Comparison of ENCODE assay signal across 27 cellular contexts in the genomic region with DNA sequence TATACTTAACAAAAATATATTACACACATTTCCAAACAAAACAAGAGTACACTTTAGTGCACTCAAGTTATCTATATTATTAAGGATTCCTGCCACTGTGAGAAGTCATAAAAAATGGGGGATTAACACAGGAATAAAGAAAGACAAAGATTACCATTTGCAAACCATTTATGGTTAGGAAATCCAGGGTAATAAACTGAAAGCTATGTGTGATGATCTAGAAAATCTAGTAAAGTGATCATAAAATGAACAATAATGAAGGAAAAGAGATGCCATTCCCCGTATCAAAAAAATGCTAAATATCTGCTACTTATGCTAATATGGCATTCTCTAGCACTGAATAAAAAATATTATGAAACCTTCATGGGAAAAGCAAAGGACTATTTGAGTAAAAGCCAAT.
"Had no signal": no experiment of that assay in that cellular context is flagged by ENCODE, and none has a peak within 500 bp of the region (broad histone marks: within the 10 kb centered on the region; RNA-seq: fewer than 3 reads in every experiment).

No MANE protein-coding gene starts in this region.

- ATAC-seq: stimulated activated effector memory CD8-positive, alpha-beta T cell treated with anti-CD3 and anti-CD28 coated beads, Interleukin-12 subunit alpha, Interleukin-12 subunit beta, amount 100 ng/mL, for 72 hours; stimulated activated memory B cell treated with anti-CD40 and anti-IgM and Interleukin-4, amounts not matched to agents 10 μg/mL and 1 μg/mL and 100 μg/mL, for 72 hours; stimulated activated naive B cell treated with anti-CD40 and anti-IgM and Interleukin-4, amounts not matched to agents 10 μg/mL and 1 μg/mL and 100 μg/mL, for 72 hours; stimulated activated naive CD8-positive, alpha-beta T cell treated with anti-CD3 and anti-CD28 coated beads, Interleukin-15, amount 100 ng/mL, for 72 hours; stimulated activated naive CD8-positive, alpha-beta T cell treated with anti-CD3 and anti-CD28 coated beads, Interleukin-15, Interleukin-2, amounts not matched to agents 100 U/mL and 50 U/mL, for 24 hours; upper lobe of right lung had no signal

- H3K4me1 ChIP-seq: stomach, suprapubic skin, testis, thyroid gland, tibial artery, tibial nerve, transverse colon, upper lobe of left lung, upper lobe of right lung, uterus, vagina had no signal

- H3K27me3 ChIP-seq: stomach, suprapubic skin, testis, thyroid gland, tibial artery, tibial nerve, transverse colon, upper lobe of left lung, upper lobe of right lung, uterus, vagina had no signal

- FAIRE-seq: urothelium cell line had no signal

- H3K9me3 ChIP-seq: stomach, suprapubic skin, testis, thoracic aorta, thyroid gland, tibial artery, tibial nerve, transverse colon, upper lobe of left lung, upper lobe of right lung, uterus, vagina had no signal

- H3K27ac ChIP-seq: stomach, suprapubic skin, testis, thoracic aorta, thyroid gland, tibial artery, tibial nerve, transverse colon, upper lobe of left lung, upper lobe of right lung, uterus, vagina had no signal

- H3K4me3 ChIP-seq: stomach, suprapubic skin, testis, thoracic aorta, thyroid gland, tibial artery, tibial nerve, transverse colon, upper lobe of left lung, upper lobe of right lung, uterus, vagina had no signal

- H3K36me3 ChIP-seq: stomach, suprapubic skin, thoracic aorta, thyroid gland, tibial artery, tibial nerve, transverse colon, upper lobe of left lung, upper lobe of right lung, uterus, vagina had no signal

- DNase-seq: stimulated activated CD4-positive, alpha-beta T cell treated with anti-CD3 and anti-CD28 coated beads, Interleukin-2, amount 100 ng/mL, for 48 hours; stimulated activated CD4-positive, alpha-beta T cell treated with anti-CD3 and anti-CD28 coated beads, Interleukin-4, amount 100 ng/mL, for 1 hour; stimulated activated CD4-positive, alpha-beta T cell treated with anti-CD3 and anti-CD28 coated beads, Interleukin-4, amount 100 ng/mL, for 24 hours; stimulated activated CD4-positive, alpha-beta T cell treated with anti-CD3 and anti-CD28 coated beads, Interleukin-4, amount 100 ng/mL, for 4 hours; stimulated activated CD8-positive, alpha-beta memory T cell treated with anti-CD3 and anti-CD28 coated beads, Interleukin-4, amount 100 ng/mL, for 48 hours; stimulated activated naive B cell treated with anti-CD40 and anti-IgM and Interleukin-4, amounts not matched to agents 10 μg/mL and 1 μg/mL and 100 μg/mL, for 72 hours; stimulated activated naive CD4-positive, alpha-beta T cell; stimulated activated naive CD4-positive, alpha-beta T cell treated with Interleukin-2 at 50 U/mL for 16 hours; stimulated activated naive CD8-positive, alpha-beta T cell treated with anti-CD3 and anti-CD28 coated beads, Interleukin-15, amount 100 ng/mL, for 72 hours; stimulated activated naive CD8-positive, alpha-beta T cell treated with anti-CD3 and anti-CD28 coated beads, Interleukin-15, Interleukin-2, amounts not matched to agents 100 U/mL and 50 U/mL, for 24 hours; stomach; substantia nigra; testis; thyroid gland; tibial artery; transverse colon; trophoblast cell; upper lobe of left lung; upper lobe of right lung; uterus had no signal
